In genomic region chr4:100985576-100985975, GRCh38 we compare ENCODE assay signal across 1 cellular context.
TF ChIP-seq lines count a peak whose summit lies in the region.

No MANE protein-coding gene starts in this region.

TF ChIP-seq in SK-N-SH treated with all-trans-retinoic acid at 6 μM for 48 hours, 23 proteins besides CTCF, POLR2A, EP300 and RAD21 (continued from another document):
- TF ChIP-seq TOX (CRISPR knock-in tag; IDR thresholded peaks at IDR 0.05; ENCODE audit: borderline replicate concordance) (no peak), GLIS3 (CRISPR knock-in tag; IDR thresholded peaks at IDR 0.05) (no peak), OSR1 (CRISPR knock-in tag; IDR thresholded peaks at IDR 0.05) (no peak), ARNTL (CRISPR knock-in tag; IDR thresholded peaks at IDR 0.05; ENCODE audit: borderline replicate concordance, low read depth) (no peak), ISL1 (CRISPR knock-in tag; IDR thresholded peaks at IDR 0.05) (no peak), ZC3H10 (CRISPR knock-in tag; IDR thresholded peaks at IDR 0.05) (no peak), ZNF565 (CRISPR knock-in tag; conservative IDR thresholded peaks at IDR 0.05; ENCODE audit: low read depth) (no peak), RARB (CRISPR knock-in tag; IDR thresholded peaks at IDR 0.05) (no peak), POU6F1 (CRISPR knock-in tag; IDR thresholded peaks at IDR 0.05; ENCODE audit: borderline replicate concordance, low read depth) (no peak), PPARA (CRISPR knock-in tag; IDR thresholded peaks at IDR 0.05; ENCODE audit: borderline replicate concordance) (no peak), BACH2 (CRISPR knock-in tag; IDR thresholded peaks at IDR 0.05; ENCODE audit: borderline replicate concordance) (no peak), ZNF70 (CRISPR knock-in tag; IDR thresholded peaks at IDR 0.05) (no peak), CSDC2 (CRISPR knock-in tag; IDR thresholded peaks at IDR 0.05) (no peak), ZNF8 (CRISPR knock-in tag; IDR thresholded peaks at IDR 0.05) (no peak), ZFP30 (CRISPR knock-in tag; IDR thresholded peaks at IDR 0.05) (no peak)
- TF ChIP-seq, protein P1, sequence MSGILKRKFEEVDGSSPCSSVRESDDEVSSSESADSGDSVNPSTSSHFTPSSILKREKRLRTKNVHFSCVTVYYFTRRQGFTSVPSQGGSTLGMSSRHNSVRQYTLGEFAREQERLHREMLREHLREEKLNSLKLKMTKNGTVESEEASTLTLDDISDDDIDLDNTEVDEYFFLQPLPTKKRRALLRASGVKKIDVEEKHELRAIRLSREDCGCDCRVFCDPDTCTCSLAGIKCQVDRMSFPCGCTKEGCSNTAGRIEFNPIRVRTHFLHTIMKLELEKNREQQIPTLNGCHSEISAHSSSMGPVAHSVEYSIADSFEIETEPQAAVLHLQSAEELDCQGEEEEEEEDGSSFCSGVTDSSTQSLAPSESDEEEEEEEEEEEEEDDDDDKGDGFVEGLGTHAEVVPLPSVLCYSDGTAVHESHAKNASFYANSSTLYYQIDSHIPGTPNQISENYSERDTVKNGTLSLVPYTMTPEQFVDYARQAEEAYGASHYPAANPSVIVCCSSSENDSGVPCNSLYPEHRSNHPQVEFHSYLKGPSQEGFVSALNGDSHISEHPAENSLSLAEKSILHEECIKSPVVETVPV (CRISPR knock-in tag; IDR thresholded peaks at IDR 0.05): no peak
- TF ChIP-seq, protein P2, sequence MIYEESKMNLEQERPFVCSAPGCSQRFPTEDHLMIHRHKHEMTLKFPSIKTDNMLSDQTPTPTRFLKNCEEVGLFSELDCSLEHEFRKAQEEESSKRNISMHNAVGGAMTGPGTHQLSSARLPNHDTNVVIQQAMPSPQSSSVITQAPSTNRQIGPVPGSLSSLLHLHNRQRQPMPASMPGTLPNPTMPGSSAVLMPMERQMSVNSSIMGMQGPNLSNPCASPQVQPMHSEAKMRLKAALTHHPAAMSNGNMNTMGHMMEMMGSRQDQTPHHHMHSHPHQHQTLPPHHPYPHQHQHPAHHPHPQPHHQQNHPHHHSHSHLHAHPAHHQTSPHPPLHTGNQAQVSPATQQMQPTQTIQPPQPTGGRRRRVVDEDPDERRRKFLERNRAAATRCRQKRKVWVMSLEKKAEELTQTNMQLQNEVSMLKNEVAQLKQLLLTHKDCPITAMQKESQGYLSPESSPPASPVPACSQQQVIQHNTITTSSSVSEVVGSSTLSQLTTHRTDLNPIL (CRISPR knock-in tag; IDR thresholded peaks at IDR 0.05; ENCODE audit: low read depth): no peak
- TF ChIP-seq, protein P3, sequence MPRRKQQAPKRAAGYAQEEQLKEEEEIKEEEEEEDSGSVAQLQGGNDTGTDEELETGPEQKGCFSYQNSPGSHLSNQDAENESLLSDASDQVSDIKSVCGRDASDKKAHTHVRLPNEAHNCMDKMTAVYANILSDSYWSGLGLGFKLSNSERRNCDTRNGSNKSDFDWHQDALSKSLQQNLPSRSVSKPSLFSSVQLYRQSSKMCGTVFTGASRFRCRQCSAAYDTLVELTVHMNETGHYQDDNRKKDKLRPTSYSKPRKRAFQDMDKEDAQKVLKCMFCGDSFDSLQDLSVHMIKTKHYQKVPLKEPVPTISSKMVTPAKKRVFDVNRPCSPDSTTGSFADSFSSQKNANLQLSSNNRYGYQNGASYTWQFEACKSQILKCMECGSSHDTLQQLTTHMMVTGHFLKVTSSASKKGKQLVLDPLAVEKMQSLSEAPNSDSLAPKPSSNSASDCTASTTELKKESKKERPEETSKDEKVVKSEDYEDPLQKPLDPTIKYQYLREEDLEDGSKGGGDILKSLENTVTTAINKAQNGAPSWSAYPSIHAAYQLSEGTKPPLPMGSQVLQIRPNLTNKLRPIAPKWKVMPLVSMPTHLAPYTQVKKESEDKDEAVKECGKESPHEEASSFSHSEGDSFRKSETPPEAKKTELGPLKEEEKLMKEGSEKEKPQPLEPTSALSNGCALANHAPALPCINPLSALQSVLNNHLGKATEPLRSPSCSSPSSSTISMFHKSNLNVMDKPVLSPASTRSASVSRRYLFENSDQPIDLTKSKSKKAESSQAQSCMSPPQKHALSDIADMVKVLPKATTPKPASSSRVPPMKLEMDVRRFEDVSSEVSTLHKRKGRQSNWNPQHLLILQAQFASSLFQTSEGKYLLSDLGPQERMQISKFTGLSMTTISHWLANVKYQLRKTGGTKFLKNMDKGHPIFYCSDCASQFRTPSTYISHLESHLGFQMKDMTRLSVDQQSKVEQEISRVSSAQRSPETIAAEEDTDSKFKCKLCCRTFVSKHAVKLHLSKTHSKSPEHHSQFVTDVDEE (CRISPR knock-in tag; IDR thresholded peaks at IDR 0.05): no peak
TF ChIP-seq in SK-N-SH treated with all-trans-retinoic acid at 6 μM for 48 hours: peak in this region for 0.
